1 cellular context compared by ENCODE assay signal in genomic region chr3:24495334-24495994, GRCh38.
TF ChIP-seq lines count a peak whose summit lies in the region.

No MANE protein-coding gene starts in this region.

TF ChIP-seq in HepG2, 621 proteins besides CTCF, POLR2A, EP300 and RAD21 (continued from another document and continues in another):
- TF ChIP-seq ZNF512 (CRISPR knock-in tag; IDR thresholded peaks at IDR 0.05) (0 out of 2 replicates have a peak, but pooled peaks have one; percentile 43), ZNF629 (CRISPR knock-in tag; conservative IDR thresholded peaks at IDR 0.05) (no peak), NR2F6 (IDR thresholded peaks at IDR 0.05) (no peak), NR2F6 (CRISPR knock-in tag; IDR thresholded peaks at IDR 0.05) (peak; percentile 19; the same call in 1 of the 2 replicates), CREM (IDR thresholded peaks at IDR 0.05) (no peak), CREM (CRISPR knock-in tag; IDR thresholded peaks at IDR 0.05) (no peak), PPARG (CRISPR knock-in tag; conservative IDR thresholded peaks at IDR 0.05) (0 out of 2 replicates have a peak, but pooled peaks have one; percentile 24), PHF5A (CRISPR knock-in tag; IDR thresholded peaks at IDR 0.05; ENCODE audit: low read depth, unreplicated experiment) (no peak), ZNF879 (CRISPR knock-in tag; IDR thresholded peaks at IDR 0.05) (no peak), ZMAT5 (CRISPR knock-in tag; IDR thresholded peaks at IDR 0.05; ENCODE audit: borderline replicate concordance, low read depth) (no peak), RFXAP (CRISPR knock-in tag; IDR thresholded peaks at IDR 0.05; ENCODE audit: borderline replicate concordance) (peak; percentile 60; the same call in 1 of the 2 replicates), NCOA1 (CRISPR knock-in tag; IDR thresholded peaks at IDR 0.05) (no peak), ZNF20 (CRISPR knock-in tag; IDR thresholded peaks at IDR 0.05) (no peak), ZNF276 (CRISPR knock-in tag; IDR thresholded peaks at IDR 0.05; ENCODE audit: low read depth) (no peak), KLF6 (CRISPR knock-in tag; IDR thresholded peaks at IDR 0.05) (no peak), KDM5A (IDR thresholded peaks at IDR 0.05; ENCODE audit: borderline replicate concordance, low read length) (no peak), MTA3 (CRISPR knock-in tag; IDR thresholded peaks at IDR 0.05) (0 out of 2 replicates have a peak, but pooled peaks have one; percentile 5), DBP (CRISPR knock-in tag; IDR thresholded peaks at IDR 0.05; ENCODE audit: not compliant biosample characterization) (no peak), MTERF4 (CRISPR knock-in tag; IDR thresholded peaks at IDR 0.05) (no peak), SNRNP70 (IDR thresholded peaks at IDR 0.05; ENCODE audit: low read depth, low read length) (no peak), GMEB2 (CRISPR knock-in tag; IDR thresholded peaks at IDR 0.05; ENCODE audit: low read depth) (no peak), ARHGAP35 (CRISPR knock-in tag; IDR thresholded peaks at IDR 0.05; ENCODE audit: borderline replicate concordance) (0 out of 2 replicates have a peak, but pooled peaks have one; percentile 50), SRSF1 (optimal IDR thresholded peaks at IDR 0.05; ENCODE audit: low read depth, low read length) (peak; percentile 38), GPBP1L1 (CRISPR knock-in tag; IDR thresholded peaks at IDR 0.05) (no peak), NFE2L2 (IDR thresholded peaks at IDR 0.05; ENCODE audit: low read length) (no peak), ZNF280B (CRISPR knock-in tag; IDR thresholded peaks at IDR 0.05; ENCODE audit: borderline replicate concordance) (no peak; the same call in none of the 2 replicates), SRSF9 (IDR thresholded peaks at IDR 0.05; ENCODE audit: borderline replicate concordance, insufficient read depth, low read depth, low read length, poor library complexity, severe bottlenecking) (no peak), ZSCAN9 (CRISPR knock-in tag; IDR thresholded peaks at IDR 0.05; ENCODE audit: borderline replicate concordance) (no peak), DNMT3B (CRISPR knock-in tag; conservative IDR thresholded peaks at IDR 0.05) (no peak), ZNF260 (CRISPR knock-in tag; IDR thresholded peaks at IDR 0.05; ENCODE audit: borderline replicate concordance, low read depth) (no peak), PAF1 (CRISPR knock-in tag; IDR thresholded peaks at IDR 0.05) (no peak), ZNF563 (CRISPR knock-in tag; IDR thresholded peaks at IDR 0.05) (no peak; the same call in none of the 2 replicates), ZNF337 (CRISPR knock-in tag; IDR thresholded peaks at IDR 0.05; ENCODE audit: borderline replicate concordance, low read depth) (no peak), ZNF468 (CRISPR knock-in tag; IDR thresholded peaks at IDR 0.05) (no peak), ZNF326 (CRISPR knock-in tag; IDR thresholded peaks at IDR 0.05; ENCODE audit: borderline replicate concordance) (no peak), ZNF619 (CRISPR knock-in tag; IDR thresholded peaks at IDR 0.05) (peak; percentile 88; the same call in 1 of the 2 replicates), ZNF441 (CRISPR knock-in tag; IDR thresholded peaks at IDR 0.05; ENCODE audit: borderline replicate concordance) (no peak), ZNF737 (CRISPR knock-in tag; IDR thresholded peaks at IDR 0.05; ENCODE audit: borderline replicate concordance) (no peak), TCF7L2 (IDR thresholded peaks at IDR 0.05; ENCODE audit: low read depth, low read length) (no peak), ZNF784 (CRISPR knock-in tag; IDR thresholded peaks at IDR 0.05; ENCODE audit: borderline replicate concordance) (peak; percentile 61; the same call in 1 of the 2 replicates), SNAPC2 (CRISPR knock-in tag; IDR thresholded peaks at IDR 0.05) (peak; percentile 99), ETV5 (CRISPR knock-in tag; IDR thresholded peaks at IDR 0.05; ENCODE audit: borderline replicate concordance) (no peak; the same call in 1 of the 2 replicates), GLI4 (CRISPR knock-in tag; IDR thresholded peaks at IDR 0.05; ENCODE audit: borderline replicate concordance) (no peak; the same call in 1 of the 2 replicates), PHB2 (IDR thresholded peaks at IDR 0.05; ENCODE audit: partially characterized antibody) (no peak), IKZF5 (CRISPR knock-in tag; IDR thresholded peaks at IDR 0.05) (no peak; the same call in 1 of the 2 replicates), E2F1 (CRISPR knock-in tag; IDR thresholded peaks at IDR 0.05) (no peak), ZNF704 (CRISPR knock-in tag; IDR thresholded peaks at IDR 0.05; ENCODE audit: borderline replicate concordance) (no peak), AHR (CRISPR knock-in tag; IDR thresholded peaks at IDR 0.05) (0 out of 2 replicates have a peak, but pooled peaks have one; percentile 48), CBX2 (IDR thresholded peaks at IDR 0.05; ENCODE audit: low read depth, low read length) (no peak), CBX2 (CRISPR knock-in tag; IDR thresholded peaks at IDR 0.05; ENCODE audit: low read depth) (no peak), SRY (CRISPR knock-in tag; IDR thresholded peaks at IDR 0.05) (peak; percentile 82)
